Comparison of ENCODE assay signal across 8 cellular contexts in genomic region chr16:53159781-53160436, GRCh38.
DNase-seq lines count a peak whose midpoint lies in the region; ATAC-seq and TF ChIP-seq lines count a peak whose summit lies in the region.

No MANE protein-coding gene starts in this region.

- TF ChIP-seq CTCF in astrocyte of the spinal cord (IDR thresholded peaks at IDR 0.05; ENCODE audit: low read depth, low read length) (peak; percentile 73), thoracic aorta (IDR thresholded peaks at IDR 0.05) (peak; percentile 54)

- in situ Hi-C loops in astrocyte of the spinal cord (cut with HindIII; ENCODE audit: low sequenced_read_pairs), result no loop called here

- peaks cover 8% of the 10 kb centered on the region for H3K36me3 ChIP-seq in thoracic aorta

- no peaks in the 10 kb centered on the region for H3K9me3 ChIP-seq in thoracic aorta

- no peaks in the 10 kb centered on the region for H3K27me3 ChIP-seq in thoracic aorta (replicated peaks; ENCODE audit: insufficient read depth)

- ATAC-seq in GM21825 (IDR thresholded peaks at IDR 0.05; ENCODE audit: unreplicated experiment), result peak; percentile 68
- ATAC-seq in thoracic aorta (ENCODE audit: insufficient number of reproducible peaks, low FRiP score, low read depth), result no peak

- H3K4me3 ChIP-seq in astrocyte of the spinal cord (ENCODE audit: low read depth, low read length) (no peak overlapping the region), thoracic aorta (no peak overlapping the region)

- DNase-seq in SIG-M5 treated with dmso at 0.1 percent for 504 hours (lab: John Stamatoyannopoulos, UW; ENCODE audit: unreplicated experiment), result peak; percentile 41
- no peak for DNase-seq in SIG-M5 (lab: John Stamatoyannopoulos, UW)
- DNase-seq in NCI-H2171 (lab: John Stamatoyannopoulos, UW), result peak; percentile 31
- DNase-seq in astrocyte of the spinal cord (ENCODE audit: low read depth, low spot score), result peak; percentile 61
- peak; percentile 57 for DNase-seq in iris pigment epithelial cell (ENCODE audit: low read depth)
- no peak for DNase-seq in thoracic aorta (ENCODE audit: low spot score)
- no peak for DNase-seq in HuH-7.5 (ENCODE audit: low spot score)

- H3K4me1 ChIP-seq in thoracic aorta (ENCODE audit: control insufficient read depth in 1 of 2, low read depth in 2 of 2), result peaks cover 10 to 36% of the 10 kb centered on the region in 2 donors

- H3K27ac ChIP-seq in thoracic aorta, result peak overlapping the region in 1 of 2 donors; percentile 62

Comparison
In these comparisons a context has a peak if more than half of its experiments do, and no peak if none do; other contexts are left out.
1. DNase-seq: peak in SIG-M5 treated with dmso at 0.1 percent for 504 hours (single experiment), NCI-H2171 (single experiment), astrocyte of the spinal cord (single experiment) and iris pigment epithelial cell (single experiment); none in SIG-M5 (single experiment), thoracic aorta (single experiment) and HuH-7.5 (single experiment).